1 cellular context compared by ENCODE assay signal in the genomic region with DNA sequence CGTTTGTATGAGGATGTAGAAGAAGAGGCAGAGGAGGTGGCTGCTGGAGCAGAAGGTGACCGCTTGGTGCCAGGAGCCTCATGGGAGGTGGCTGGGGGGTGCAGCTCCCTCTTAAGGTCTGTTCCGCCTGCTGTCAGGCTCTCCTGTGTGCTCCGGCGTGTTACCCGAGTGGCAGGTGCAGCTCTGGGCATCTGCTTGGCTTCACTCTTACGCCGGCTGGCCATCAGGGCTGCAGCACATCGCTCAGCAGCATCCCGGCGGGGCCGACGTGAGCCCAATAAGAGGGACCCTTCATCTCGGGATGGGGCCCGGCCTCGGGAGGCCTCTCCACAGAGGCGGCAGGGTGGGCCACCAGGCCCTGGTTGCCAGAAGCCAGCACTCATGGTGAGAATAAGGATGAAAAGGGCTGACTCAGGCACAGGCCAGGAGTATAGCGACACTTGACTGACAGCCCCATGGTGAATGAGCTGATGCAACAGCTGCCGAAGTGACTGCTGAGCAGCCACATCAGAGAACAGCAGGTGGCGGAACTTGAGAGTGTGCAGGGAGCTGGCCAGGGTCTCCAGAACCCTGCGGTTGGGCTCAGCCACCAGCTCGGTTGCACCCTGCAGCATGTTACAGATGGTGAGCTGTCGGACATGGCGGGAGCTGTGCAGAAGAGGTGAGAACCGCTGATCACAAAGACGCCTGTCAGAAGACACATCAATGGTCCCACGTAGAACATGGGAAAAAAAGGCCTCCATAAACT.
TF ChIP-seq lines count a peak whose summit lies in the region.

No MANE protein-coding gene starts in this region.

TF ChIP-seq in K562, 482 proteins besides CTCF, POLR2A, EP300 and RAD21 (continued from another document and continues in another):
- TF ChIP-seq, protein P1, sequence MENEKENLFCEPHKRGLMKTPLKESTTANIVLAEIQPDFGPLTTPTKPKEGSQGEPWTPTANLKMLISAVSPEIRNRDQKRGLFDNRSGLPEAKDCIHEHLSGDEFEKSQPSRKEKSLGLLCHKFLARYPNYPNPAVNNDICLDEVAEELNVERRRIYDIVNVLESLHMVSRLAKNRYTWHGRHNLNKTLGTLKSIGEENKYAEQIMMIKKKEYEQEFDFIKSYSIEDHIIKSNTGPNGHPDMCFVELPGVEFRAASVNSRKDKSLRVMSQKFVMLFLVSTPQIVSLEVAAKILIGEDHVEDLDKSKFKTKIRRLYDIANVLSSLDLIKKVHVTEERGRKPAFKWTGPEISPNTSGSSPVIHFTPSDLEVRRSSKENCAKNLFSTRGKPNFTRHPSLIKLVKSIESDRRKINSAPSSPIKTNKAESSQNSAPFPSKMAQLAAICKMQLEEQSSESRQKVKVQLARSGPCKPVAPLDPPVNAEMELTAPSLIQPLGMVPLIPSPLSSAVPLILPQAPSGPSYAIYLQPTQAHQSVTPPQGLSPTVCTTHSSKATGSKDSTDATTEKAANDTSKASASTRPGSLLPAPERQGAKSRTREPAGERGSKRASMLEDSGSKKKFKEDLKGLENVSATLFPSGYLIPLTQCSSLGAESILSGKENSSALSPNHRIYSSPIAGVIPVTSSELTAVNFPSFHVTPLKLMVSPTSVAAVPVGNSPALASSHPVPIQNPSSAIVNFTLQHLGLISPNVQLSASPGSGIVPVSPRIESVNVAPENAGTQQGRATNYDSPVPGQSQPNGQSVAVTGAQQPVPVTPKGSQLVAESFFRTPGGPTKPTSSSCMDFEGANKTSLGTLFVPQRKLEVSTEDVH (IDR thresholded peaks at IDR 0.05; ENCODE audit: low read depth, partially characterized antibody), result no peak
- peak; percentile 55; the same call in 1 of the 2 replicates for TF ChIP-seq ZNF668 (CRISPR knock-in tag; IDR thresholded peaks at IDR 0.05)
- no peak for TF ChIP-seq BDP1 (IDR thresholded peaks at IDR 0.05; ENCODE audit: insufficient read depth, insufficient read length)
- TF ChIP-seq, protein P2, sequence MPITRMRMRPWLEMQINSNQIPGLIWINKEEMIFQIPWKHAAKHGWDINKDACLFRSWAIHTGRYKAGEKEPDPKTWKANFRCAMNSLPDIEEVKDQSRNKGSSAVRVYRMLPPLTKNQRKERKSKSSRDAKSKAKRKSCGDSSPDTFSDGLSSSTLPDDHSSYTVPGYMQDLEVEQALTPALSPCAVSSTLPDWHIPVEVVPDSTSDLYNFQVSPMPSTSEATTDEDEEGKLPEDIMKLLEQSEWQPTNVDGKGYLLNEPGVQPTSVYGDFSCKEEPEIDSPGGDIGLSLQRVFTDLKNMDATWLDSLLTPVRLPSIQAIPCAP (CRISPR knock-in tag; IDR thresholded peaks at IDR 0.05; ENCODE audit: borderline replicate concordance), result no peak
- TF ChIP-seq, protein P3, sequence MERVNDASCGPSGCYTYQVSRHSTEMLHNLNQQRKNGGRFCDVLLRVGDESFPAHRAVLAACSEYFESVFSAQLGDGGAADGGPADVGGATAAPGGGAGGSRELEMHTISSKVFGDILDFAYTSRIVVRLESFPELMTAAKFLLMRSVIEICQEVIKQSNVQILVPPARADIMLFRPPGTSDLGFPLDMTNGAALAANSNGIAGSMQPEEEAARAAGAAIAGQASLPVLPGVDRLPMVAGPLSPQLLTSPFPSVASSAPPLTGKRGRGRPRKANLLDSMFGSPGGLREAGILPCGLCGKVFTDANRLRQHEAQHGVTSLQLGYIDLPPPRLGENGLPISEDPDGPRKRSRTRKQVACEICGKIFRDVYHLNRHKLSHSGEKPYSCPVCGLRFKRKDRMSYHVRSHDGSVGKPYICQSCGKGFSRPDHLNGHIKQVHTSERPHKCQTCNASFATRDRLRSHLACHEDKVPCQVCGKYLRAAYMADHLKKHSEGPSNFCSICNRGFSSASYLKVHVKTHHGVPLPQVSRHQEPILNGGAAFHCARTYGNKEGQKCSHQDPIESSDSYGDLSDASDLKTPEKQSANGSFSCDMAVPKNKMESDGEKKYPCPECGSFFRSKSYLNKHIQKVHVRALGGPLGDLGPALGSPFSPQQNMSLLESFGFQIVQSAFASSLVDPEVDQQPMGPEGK (CRISPR knock-in tag; IDR thresholded peaks at IDR 0.05; ENCODE audit: borderline replicate concordance), result no peak
- TF ChIP-seq, protein P4, sequence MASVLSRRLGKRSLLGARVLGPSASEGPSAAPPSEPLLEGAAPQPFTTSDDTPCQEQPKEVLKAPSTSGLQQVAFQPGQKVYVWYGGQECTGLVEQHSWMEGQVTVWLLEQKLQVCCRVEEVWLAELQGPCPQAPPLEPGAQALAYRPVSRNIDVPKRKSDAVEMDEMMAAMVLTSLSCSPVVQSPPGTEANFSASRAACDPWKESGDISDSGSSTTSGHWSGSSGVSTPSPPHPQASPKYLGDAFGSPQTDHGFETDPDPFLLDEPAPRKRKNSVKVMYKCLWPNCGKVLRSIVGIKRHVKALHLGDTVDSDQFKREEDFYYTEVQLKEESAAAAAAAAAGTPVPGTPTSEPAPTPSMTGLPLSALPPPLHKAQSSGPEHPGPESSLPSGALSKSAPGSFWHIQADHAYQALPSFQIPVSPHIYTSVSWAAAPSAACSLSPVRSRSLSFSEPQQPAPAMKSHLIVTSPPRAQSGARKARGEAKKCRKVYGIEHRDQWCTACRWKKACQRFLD (CRISPR knock-in tag; IDR thresholded peaks at IDR 0.05), result no peak
- no peak for TF ChIP-seq ZNF586 (CRISPR knock-in tag; conservative IDR thresholded peaks at IDR 0.05)
- no peak for TF ChIP-seq GTF2F1 (IDR thresholded peaks at IDR 0.05; ENCODE audit: low read depth, low read length)
- no peak for TF ChIP-seq ARID2 (IDR thresholded peaks at IDR 0.05)
- no peak for TF ChIP-seq ZNF224 (CRISPR knock-in tag; IDR thresholded peaks at IDR 0.05)
- no peak for TF ChIP-seq SIX5 (IDR thresholded peaks at IDR 0.05; ENCODE audit: borderline replicate concordance in 1 of 2, insufficient read depth in 1 of 2, low read depth in 1 of 2, low read length in 2 of 2)
- peak; percentile 93 for TF ChIP-seq ATF7 (IDR thresholded peaks at IDR 0.05)
- TF ChIP-seq, protein P5, sequence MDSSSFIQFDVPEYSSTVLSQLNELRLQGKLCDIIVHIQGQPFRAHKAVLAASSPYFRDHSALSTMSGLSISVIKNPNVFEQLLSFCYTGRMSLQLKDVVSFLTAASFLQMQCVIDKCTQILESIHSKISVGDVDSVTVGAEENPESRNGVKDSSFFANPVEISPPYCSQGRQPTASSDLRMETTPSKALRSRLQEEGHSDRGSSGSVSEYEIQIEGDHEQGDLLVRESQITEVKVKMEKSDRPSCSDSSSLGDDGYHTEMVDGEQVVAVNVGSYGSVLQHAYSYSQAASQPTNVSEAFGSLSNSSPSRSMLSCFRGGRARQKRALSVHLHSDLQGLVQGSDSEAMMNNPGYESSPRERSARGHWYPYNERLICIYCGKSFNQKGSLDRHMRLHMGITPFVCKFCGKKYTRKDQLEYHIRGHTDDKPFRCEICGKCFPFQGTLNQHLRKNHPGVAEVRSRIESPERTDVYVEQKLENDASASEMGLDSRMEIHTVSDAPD (CRISPR knock-in tag; IDR thresholded peaks at IDR 0.05), result peak; percentile 59; the same call in 1 of the 2 replicates
- peak; percentile 52; the same call in 1 of the 2 replicates for TF ChIP-seq ZNF589 (CRISPR knock-in tag; IDR thresholded peaks at IDR 0.05; ENCODE audit: low read depth)
- TF ChIP-seq, protein P6, sequence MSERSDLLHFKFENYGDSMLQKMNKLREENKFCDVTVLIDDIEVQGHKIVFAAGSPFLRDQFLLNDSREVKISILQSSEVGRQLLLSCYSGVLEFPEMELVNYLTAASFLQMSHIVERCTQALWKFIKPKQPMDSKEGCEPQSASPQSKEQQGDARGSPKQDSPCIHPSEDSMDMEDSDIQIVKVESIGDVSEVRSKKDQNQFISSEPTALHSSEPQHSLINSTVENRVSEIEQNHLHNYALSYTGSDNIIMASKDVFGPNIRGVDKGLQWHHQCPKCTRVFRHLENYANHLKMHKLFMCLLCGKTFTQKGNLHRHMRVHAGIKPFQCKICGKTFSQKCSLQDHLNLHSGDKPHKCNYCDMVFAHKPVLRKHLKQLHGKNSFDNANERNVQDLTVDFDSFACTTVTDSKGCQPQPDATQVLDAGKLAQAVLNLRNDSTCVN (CRISPR knock-in tag; IDR thresholded peaks at IDR 0.05), result no peak
- no peak for TF ChIP-seq ZBTB8A (IDR thresholded peaks at IDR 0.05; ENCODE audit: partially characterized antibody)
- TF ChIP-seq SP1 (CRISPR knock-in tag; IDR thresholded peaks at IDR 0.05), result no peak
- TF ChIP-seq RFX1 (IDR thresholded peaks at IDR 0.05), result no peak
- TF ChIP-seq NELFE (IDR thresholded peaks at IDR 0.05; ENCODE audit: insufficient read depth, insufficient read length), result no peak
- TF ChIP-seq ZNF197 (CRISPR knock-in tag; IDR thresholded peaks at IDR 0.05; ENCODE audit: low read depth), result no peak
- TF ChIP-seq SMARCE1 (IDR thresholded peaks at IDR 0.05), result no peak
- TF ChIP-seq, protein P7, sequence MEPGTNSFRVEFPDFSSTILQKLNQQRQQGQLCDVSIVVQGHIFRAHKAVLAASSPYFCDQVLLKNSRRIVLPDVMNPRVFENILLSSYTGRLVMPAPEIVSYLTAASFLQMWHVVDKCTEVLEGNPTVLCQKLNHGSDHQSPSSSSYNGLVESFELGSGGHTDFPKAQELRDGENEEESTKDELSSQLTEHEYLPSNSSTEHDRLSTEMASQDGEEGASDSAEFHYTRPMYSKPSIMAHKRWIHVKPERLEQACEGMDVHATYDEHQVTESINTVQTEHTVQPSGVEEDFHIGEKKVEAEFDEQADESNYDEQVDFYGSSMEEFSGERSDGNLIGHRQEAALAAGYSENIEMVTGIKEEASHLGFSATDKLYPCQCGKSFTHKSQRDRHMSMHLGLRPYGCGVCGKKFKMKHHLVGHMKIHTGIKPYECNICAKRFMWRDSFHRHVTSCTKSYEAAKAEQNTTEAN (CRISPR knock-in tag; IDR thresholded peaks at IDR 0.05), result no peak
- TF ChIP-seq, protein P8, sequence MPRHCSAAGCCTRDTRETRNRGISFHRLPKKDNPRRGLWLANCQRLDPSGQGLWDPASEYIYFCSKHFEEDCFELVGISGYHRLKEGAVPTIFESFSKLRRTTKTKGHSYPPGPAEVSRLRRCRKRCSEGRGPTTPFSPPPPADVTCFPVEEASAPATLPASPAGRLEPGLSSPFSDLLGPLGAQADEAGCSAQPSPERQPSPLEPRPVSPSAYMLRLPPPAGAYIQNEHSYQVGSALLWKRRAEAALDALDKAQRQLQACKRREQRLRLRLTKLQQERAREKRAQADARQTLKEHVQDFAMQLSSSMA (CRISPR knock-in tag; IDR thresholded peaks at IDR 0.05), result 0 out of 2 replicates have a peak, but pooled peaks have one; percentile 13
- TF ChIP-seq POLR2H (tag; IDR thresholded peaks at IDR 0.05; ENCODE audit: low read depth), result no peak
- TF ChIP-seq, protein P9, sequence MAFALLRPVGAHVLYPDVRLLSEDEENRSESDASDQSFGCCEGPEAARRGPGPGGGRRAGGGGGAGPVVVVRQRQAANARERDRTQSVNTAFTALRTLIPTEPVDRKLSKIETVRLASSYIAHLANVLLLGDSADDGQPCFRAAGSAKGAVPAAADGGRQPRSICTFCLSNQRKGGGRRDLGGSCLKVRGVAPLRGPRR (CRISPR knock-in tag; IDR thresholded peaks at IDR 0.05), result 0 out of 2 replicates have a peak, but pooled peaks have one; percentile 13
- no peak for TF ChIP-seq KDM2B (CRISPR knock-in tag; IDR thresholded peaks at IDR 0.05)
- no peak for TF ChIP-seq SIN3B (IDR thresholded peaks at IDR 0.05; ENCODE audit: low read depth)
- TF ChIP-seq, protein P10, sequence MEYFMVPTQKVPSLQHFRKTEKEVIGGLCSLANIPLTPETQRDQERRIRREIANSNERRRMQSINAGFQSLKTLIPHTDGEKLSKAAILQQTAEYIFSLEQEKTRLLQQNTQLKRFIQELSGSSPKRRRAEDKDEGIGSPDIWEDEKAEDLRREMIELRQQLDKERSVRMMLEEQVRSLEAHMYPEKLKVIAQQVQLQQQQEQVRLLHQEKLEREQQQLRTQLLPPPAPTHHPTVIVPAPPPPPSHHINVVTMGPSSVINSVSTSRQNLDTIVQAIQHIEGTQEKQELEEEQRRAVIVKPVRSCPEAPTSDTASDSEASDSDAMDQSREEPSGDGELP (CRISPR knock-in tag; IDR thresholded peaks at IDR 0.05; ENCODE audit: borderline replicate concordance), result peak; percentile 80; the same call in 1 of the 2 replicates
